In the genomic region with DNA sequence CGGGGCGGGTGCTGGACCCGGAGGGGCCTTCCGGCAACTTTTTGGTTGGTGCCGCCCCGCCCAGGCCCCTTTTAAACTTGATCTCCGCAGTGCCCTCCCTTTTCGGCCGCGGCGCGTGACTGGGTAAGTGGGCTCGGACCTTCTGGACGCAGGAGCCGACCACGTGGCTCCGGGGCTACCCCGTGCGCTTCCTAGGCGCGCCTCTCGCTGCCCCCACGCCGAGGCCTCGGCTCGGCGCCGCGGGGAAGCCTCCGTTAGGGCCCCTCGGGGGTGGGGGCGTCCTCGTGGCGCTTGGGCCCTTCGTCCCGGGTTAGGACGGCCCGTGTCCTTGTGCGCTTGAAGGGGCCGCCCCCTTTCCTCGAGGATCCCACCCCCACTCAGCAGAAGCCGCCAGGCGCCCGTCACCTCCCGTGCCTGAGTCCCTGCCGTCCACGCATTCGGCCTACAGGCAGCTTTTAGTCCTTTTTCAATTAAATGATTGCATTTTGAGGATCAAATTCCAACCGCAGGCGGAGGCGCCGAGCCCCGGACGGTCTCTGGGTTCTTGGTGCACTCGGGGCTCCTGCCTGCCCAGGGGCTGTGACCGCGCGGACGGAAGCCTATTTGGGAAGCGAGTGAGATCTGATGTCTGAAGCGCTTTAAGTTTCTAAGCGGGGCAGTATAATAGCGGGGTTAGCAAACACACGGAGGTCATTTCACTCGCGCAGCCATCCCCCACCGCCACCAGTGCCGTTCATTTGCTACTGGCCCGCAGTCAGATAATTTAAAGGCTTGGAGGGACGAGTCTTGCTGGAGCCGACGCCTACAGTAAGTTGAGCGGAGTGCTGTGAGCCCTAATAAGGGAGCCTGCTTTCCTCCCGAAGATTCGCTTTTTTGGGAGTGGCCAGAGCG, we compare ENCODE assay signal across 1 cellular context.
A peak's percentile ranks its signal among the peaks of the same experiment; 100 is the strongest.
TF ChIP-seq lines count a peak whose summit lies in the region.

No MANE protein-coding gene starts in this region.

TF ChIP-seq in HepG2, 621 proteins besides CTCF, POLR2A, EP300 and RAD21 (continued from another document and continues in another):
- TF ChIP-seq, protein P1, sequence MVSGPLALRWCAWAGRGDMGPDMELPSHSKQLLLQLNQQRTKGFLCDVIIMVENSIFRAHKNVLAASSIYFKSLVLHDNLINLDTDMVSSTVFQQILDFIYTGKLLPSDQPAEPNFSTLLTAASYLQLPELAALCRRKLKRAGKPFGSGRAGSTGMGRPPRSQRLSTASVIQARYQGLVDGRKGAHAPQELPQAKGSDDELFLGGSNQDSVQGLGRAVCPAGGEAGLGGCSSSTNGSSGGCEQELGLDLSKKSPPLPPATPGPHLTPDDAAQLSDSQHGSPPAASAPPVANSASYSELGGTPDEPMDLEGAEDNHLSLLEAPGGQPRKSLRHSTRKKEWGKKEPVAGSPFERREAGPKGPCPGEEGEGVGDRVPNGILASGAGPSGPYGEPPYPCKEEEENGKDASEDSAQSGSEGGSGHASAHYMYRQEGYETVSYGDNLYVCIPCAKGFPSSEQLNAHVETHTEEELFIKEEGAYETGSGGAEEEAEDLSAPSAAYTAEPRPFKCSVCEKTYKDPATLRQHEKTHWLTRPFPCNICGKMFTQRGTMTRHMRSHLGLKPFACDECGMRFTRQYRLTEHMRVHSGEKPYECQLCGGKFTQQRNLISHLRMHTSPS (CRISPR knock-in tag; IDR thresholded peaks at IDR 0.05; ENCODE audit: low read depth): peak; percentile 49; the same call in 1 of the 2 replicates
- TF ChIP-seq HNF4G (IDR thresholded peaks at IDR 0.05; ENCODE audit: borderline replicate concordance, low read depth, low read length) (no peak), HNF4G (CRISPR knock-in tag; IDR thresholded peaks at IDR 0.05; ENCODE audit: borderline replicate concordance, low read depth) (no peak), TGIF2 (CRISPR knock-in tag; IDR thresholded peaks at IDR 0.05) (no peak), ZNF615 (CRISPR knock-in tag; IDR thresholded peaks at IDR 0.05; ENCODE audit: borderline replicate concordance) (no peak), U2AF2 (IDR thresholded peaks at IDR 0.05; ENCODE audit: low read depth, low read length) (no peak), PAF1 (CRISPR knock-in tag; IDR thresholded peaks at IDR 0.05) (no peak), ZNF577 (CRISPR knock-in tag; IDR thresholded peaks at IDR 0.05; ENCODE audit: borderline replicate concordance, low read depth) (no peak), SOX6 (IDR thresholded peaks at IDR 0.05) (no peak), SOX6 (CRISPR knock-in tag; IDR thresholded peaks at IDR 0.05) (peak; percentile 55; the same call in 1 of the 2 replicates), ETV6 (CRISPR knock-in tag; conservative IDR thresholded peaks at IDR 0.05) (0 out of 2 replicates have a peak, but pooled peaks have one; percentile 62), ZNF232 (CRISPR knock-in tag; IDR thresholded peaks at IDR 0.05; ENCODE audit: borderline replicate concordance) (peak; percentile 59; the same call in 1 of the 2 replicates), CCAR2 (optimal IDR thresholded peaks at IDR 0.05; ENCODE audit: low read depth, low read length) (no peak), MXI1 (IDR thresholded peaks at IDR 0.05; ENCODE audit: borderline replicate concordance, low read depth, low read length) (peak; percentile 54; the same call in 2 of the 3 replicates), ZSCAN12 (CRISPR knock-in tag; IDR thresholded peaks at IDR 0.05) (no peak), ZNF160 (CRISPR knock-in tag; IDR thresholded peaks at IDR 0.05) (peak; percentile 33; the same call in 1 of the 2 replicates), NR3C1 (CRISPR knock-in tag; IDR thresholded peaks at IDR 0.05) (no peak), ZNF883 (CRISPR knock-in tag; IDR thresholded peaks at IDR 0.05; ENCODE audit: not compliant biosample characterization) (peak; percentile 90), PCBP2 (optimal IDR thresholded peaks at IDR 0.05; ENCODE audit: low read depth, low read length, poor library complexity, severe bottlenecking) (no peak), ZNF136 (CRISPR knock-in tag; IDR thresholded peaks at IDR 0.05; ENCODE audit: low read depth) (no peak), ZNF773 (CRISPR knock-in tag; IDR thresholded peaks at IDR 0.05; ENCODE audit: borderline replicate concordance) (no peak), ATM (IDR thresholded peaks at IDR 0.05; ENCODE audit: borderline replicate concordance) (no peak), ZNF782 (CRISPR knock-in tag; IDR thresholded peaks at IDR 0.05; ENCODE audit: borderline replicate concordance) (peak; percentile 81; the same call in 1 of the 2 replicates), NCOR1 (IDR thresholded peaks at IDR 0.05; ENCODE audit: borderline replicate concordance, low read length) (no peak), ZBTB42 (CRISPR knock-in tag; IDR thresholded peaks at IDR 0.05) (no peak), ZNF878 (CRISPR knock-in tag; IDR thresholded peaks at IDR 0.05) (no peak), TBX2 (CRISPR knock-in tag; IDR thresholded peaks at IDR 0.05; ENCODE audit: borderline replicate concordance) (peak; percentile 84; the same call in 1 of the 2 replicates), PTBP1 (IDR thresholded peaks at IDR 0.05; ENCODE audit: low read depth, low read length, poor library complexity, severe bottlenecking) (no peak), AGO2 (optimal IDR thresholded peaks at IDR 0.05; ENCODE audit: low read depth, low read length) (peak; percentile 97)
- TF ChIP-seq, protein P2, sequence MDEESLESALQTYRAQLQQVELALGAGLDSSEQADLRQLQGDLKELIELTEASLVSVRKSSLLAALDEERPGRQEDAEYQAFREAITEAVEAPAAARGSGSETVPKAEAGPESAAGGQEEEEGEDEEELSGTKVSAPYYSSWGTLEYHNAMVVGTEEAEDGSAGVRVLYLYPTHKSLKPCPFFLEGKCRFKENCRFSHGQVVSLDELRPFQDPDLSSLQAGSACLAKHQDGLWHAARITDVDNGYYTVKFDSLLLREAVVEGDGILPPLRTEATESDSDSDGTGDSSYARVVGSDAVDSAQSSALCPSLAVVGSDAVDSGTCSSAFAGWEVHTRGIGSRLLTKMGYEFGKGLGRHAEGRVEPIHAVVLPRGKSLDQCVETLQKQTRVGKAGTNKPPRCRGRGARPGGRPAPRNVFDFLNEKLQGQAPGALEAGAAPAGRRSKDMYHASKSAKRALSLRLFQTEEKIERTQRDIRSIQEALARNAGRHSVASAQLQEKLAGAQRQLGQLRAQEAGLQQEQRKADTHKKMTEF (CRISPR knock-in tag; IDR thresholded peaks at IDR 0.05): peak; percentile 79; the same call in 1 of the 2 replicates
- TF ChIP-seq, protein P3, sequence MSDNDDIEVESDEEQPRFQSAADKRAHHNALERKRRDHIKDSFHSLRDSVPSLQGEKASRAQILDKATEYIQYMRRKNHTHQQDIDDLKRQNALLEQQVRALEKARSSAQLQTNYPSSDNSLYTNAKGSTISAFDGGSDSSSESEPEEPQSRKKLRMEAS (IDR thresholded peaks at IDR 0.05): peak; percentile 97
- TF ChIP-seq, protein P4, sequence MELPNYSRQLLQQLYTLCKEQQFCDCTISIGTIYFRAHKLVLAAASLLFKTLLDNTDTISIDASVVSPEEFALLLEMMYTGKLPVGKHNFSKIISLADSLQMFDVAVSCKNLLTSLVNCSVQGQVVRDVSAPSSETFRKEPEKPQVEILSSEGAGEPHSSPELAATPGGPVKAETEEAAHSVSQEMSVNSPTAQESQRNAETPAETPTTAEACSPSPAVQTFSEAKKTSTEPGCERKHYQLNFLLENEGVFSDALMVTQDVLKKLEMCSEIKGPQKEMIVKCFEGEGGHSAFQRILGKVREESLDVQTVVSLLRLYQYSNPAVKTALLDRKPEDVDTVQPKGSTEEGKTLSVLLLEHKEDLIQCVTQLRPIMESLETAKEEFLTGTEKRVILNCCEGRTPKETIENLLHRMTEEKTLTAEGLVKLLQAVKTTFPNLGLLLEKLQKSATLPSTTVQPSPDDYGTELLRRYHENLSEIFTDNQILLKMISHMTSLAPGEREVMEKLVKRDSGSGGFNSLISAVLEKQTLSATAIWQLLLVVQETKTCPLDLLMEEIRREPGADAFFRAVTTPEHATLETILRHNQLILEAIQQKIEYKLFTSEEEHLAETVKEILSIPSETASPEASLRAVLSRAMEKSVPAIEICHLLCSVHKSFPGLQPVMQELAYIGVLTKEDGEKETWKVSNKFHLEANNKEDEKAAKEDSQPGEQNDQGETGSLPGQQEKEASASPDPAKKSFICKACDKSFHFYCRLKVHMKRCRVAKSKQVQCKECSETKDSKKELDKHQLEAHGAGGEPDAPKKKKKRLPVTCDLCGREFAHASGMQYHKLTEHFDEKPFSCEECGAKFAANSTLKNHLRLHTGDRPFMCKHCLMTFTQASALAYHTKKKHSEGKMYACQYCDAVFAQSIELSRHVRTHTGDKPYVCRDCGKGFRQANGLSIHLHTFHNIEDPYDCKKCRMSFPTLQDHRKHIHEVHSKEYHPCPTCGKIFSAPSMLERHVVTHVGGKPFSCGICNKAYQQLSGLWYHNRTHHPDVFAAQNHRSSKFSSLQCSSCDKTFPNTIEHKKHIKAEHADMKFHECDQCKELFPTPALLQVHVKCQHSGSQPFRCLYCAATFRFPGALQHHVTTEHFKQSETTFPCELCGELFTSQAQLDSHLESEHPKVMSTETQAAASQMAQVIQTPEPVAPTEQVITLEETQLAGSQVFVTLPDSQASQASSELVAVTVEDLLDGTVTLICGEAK (IDR thresholded peaks at IDR 0.05): no peak
- TF ChIP-seq, protein P4 (CRISPR knock-in tag; IDR thresholded peaks at IDR 0.05): peak; percentile 53; the same call in 1 of the 2 replicates
- TF ChIP-seq, protein P5, sequence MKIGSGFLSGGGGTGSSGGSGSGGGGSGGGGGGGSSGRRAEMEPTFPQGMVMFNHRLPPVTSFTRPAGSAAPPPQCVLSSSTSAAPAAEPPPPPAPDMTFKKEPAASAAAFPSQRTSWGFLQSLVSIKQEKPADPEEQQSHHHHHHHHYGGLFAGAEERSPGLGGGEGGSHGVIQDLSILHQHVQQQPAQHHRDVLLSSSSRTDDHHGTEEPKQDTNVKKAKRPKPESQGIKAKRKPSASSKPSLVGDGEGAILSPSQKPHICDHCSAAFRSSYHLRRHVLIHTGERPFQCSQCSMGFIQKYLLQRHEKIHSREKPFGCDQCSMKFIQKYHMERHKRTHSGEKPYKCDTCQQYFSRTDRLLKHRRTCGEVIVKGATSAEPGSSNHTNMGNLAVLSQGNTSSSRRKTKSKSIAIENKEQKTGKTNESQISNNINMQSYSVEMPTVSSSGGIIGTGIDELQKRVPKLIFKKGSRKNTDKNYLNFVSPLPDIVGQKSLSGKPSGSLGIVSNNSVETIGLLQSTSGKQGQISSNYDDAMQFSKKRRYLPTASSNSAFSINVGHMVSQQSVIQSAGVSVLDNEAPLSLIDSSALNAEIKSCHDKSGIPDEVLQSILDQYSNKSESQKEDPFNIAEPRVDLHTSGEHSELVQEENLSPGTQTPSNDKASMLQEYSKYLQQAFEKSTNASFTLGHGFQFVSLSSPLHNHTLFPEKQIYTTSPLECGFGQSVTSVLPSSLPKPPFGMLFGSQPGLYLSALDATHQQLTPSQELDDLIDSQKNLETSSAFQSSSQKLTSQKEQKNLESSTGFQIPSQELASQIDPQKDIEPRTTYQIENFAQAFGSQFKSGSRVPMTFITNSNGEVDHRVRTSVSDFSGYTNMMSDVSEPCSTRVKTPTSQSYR (CRISPR knock-in tag; IDR thresholded peaks at IDR 0.05; ENCODE audit: borderline replicate concordance): no peak
- TF ChIP-seq, protein P6, sequence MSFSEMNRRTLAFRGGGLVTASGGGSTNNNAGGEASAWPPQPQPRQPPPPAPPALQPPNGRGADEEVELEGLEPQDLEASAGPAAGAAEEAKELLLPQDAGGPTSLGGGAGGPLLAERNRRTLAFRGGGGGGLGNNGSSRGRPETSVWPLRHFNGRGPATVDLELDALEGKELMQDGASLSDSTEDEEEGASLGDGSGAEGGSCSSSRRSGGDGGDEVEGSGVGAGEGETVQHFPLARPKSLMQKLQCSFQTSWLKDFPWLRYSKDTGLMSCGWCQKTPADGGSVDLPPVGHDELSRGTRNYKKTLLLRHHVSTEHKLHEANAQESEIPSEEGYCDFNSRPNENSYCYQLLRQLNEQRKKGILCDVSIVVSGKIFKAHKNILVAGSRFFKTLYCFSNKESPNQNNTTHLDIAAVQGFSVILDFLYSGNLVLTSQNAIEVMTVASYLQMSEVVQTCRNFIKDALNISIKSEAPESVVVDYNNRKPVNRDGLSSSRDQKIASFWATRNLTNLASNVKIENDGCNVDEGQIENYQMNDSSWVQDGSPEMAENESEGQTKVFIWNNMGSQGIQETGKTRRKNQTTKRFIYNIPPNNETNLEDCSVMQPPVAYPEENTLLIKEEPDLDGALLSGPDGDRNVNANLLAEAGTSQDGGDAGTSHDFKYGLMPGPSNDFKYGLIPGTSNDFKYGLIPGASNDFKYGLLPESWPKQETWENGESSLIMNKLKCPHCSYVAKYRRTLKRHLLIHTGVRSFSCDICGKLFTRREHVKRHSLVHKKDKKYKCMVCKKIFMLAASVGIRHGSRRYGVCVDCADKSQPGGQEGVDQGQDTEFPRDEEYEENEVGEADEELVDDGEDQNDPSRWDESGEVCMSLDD (CRISPR knock-in tag; IDR thresholded peaks at IDR 0.05; ENCODE audit: borderline replicate concordance): peak; percentile 61; the same call in 1 of the 2 replicates
